ENCODE assay signal across 10 cellular contexts in the genomic region with DNA sequence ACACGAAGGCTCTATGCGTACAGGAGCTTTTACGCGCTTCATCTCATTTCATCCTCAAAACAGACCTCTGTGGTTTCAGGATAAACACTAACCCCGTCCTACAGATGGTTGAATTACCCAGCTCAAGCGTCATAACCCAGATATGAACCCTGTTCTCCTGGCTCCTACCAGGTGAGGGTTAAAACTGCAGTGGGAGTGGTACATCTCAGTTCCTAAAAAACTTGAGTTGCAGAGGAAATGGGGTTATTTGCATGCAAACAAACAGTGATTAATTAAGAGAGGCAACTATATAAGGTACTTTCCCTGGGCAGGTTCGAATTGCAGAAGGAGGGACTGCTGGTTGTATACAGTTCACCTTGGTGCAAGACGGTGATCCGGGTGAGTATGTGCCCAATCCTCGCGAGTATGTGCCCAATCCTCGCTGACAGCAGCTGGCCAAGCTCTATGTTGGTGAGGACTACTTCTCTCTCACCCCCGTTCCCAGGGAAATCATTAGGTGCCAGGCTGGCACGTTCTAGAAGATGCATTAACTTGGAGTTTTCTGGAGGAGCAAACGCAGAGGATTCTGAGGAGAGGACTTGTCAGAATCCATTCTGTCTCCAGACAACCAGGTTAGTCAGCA.
DNase-seq lines count a peak whose midpoint lies in the region; ATAC-seq lines count a peak whose summit lies in the region.
"Had no signal": no experiment of that assay in that cellular context is flagged by ENCODE, and none has a peak within 500 bp of the region (broad histone marks: within the 10 kb centered on the region; RNA-seq: fewer than 3 reads in every experiment).

No MANE protein-coding gene starts in this region.

- ATAC-seq in Right ventricle myocardium superior (ENCODE audit: poor library complexity) (no peak), HG02588 (IDR thresholded peaks at IDR 0.05; ENCODE audit: unreplicated experiment) (peak; percentile 52), HG03457 (IDR thresholded peaks at IDR 0.05; ENCODE audit: unreplicated experiment) (peak; percentile 87), sciatic nerve (no peak)

- intact Hi-C loops in cardiac septum (cut with DNase I) (no loop called here), Right ventricle myocardium superior (cut with DNase I) (no loop called here), sciatic nerve (cut with DNase I) (no loop called here)

- DNase-seq in cardiac septum (ENCODE audit: low spot score) (peak; percentile 7), Right ventricle myocardium superior (no peak), NCI-H1930 (lab: John Stamatoyannopoulos, UW) (no peak), EL (no peak), sciatic nerve (ENCODE audit: low spot score) (no peak)
- DNase-seq in activated naive CD4-positive, alpha-beta T cell treated with anti-CD3 and anti-CD28 coated beads, Interleukin-2, amount 50 U/mL, for 16 hours: no peak
- DNase-seq: esophagus squamous epithelium, NCI-H2171 treated with DMSO at 0.1 percent for 48 hours had no signal

Comparison
In these comparisons a context has a peak if more than half of its experiments do, and no peak if none do; other contexts are left out.
1. ATAC-seq: peak in HG02588 (single experiment) and HG03457 (single experiment); none in Right ventricle myocardium superior (single experiment) and sciatic nerve (single experiment).